21 cellular contexts compared by ENCODE assay signal in genomic region chrX:44291468-44292116, GRCh38. TPM values are rescaled to one million over a fixed set of nuclear protein-coding genes. Genes with fewer than 3 reads are reported as not detected.
A peak's percentile ranks its signal among the peaks of the same experiment; 100 is the strongest.
DNase-seq lines count a peak whose midpoint lies in the region; ATAC-seq and TF ChIP-seq lines count a peak whose summit lies in the region.
"Had no signal": no experiment of that assay in that cellular context is flagged by ENCODE, and none has a peak within 500 bp of the region (broad histone marks: within the 10 kb centered on the region; RNA-seq: fewer than 3 reads in every experiment).

No MANE protein-coding gene starts in this region.

- H3K27ac Mint-ChIP-seq in Calu3 (ENCODE audit: unreplicated experiment), result no peak overlapping the region
- H3K27ac Mint-ChIP-seq: activated CD4-positive, alpha-beta T cell treated with anti-CD3 and anti-CD28 coated beads for 36 hours; activated naive CD8-positive, alpha-beta T cell treated with anti-CD3 and anti-CD28 coated beads, Interleukin-2, amount 10 ng/mL, durations not matched to agents 7 days and 5 days; CD4-positive, alpha-beta memory T cell had no signal

- no peaks in the 10 kb centered on the region for H3K4me1 Mint-ChIP-seq in Calu3 (ENCODE audit: low read depth, unreplicated experiment)
- H3K4me1 Mint-ChIP-seq: activated CD4-positive, alpha-beta T cell treated with anti-CD3 and anti-CD28 coated beads for 36 hours; activated naive CD8-positive, alpha-beta T cell treated with anti-CD3 and anti-CD28 coated beads, Interleukin-2, amount 10 ng/mL, durations not matched to agents 7 days and 5 days had no signal

- ATAC-seq in GM18861 (IDR thresholded peaks at IDR 0.05; ENCODE audit: unreplicated experiment) (peak; percentile 96), GM19467 (IDR thresholded peaks at IDR 0.05; ENCODE audit: unreplicated experiment) (peak; percentile 78), HG03196 (IDR thresholded peaks at IDR 0.05; ENCODE audit: unreplicated experiment) (peak; percentile 86)
- ATAC-seq: activated CD4-positive, alpha-beta T cell treated with anti-CD3 and anti-CD28 coated beads for 36 hours; lower lobe of right lung had no signal

- no peaks in the 10 kb centered on the region for H3K9me3 Mint-ChIP-seq in Calu3 (ENCODE audit: low read depth, unreplicated experiment)

- H3K4me3 Mint-ChIP-seq in Calu3 (ENCODE audit: low read depth, unreplicated experiment), result no peak overlapping the region
- H3K4me3 Mint-ChIP-seq: activated CD4-positive, alpha-beta T cell treated with anti-CD3 and anti-CD28 coated beads for 36 hours; activated naive CD8-positive, alpha-beta T cell treated with anti-CD3 and anti-CD28 coated beads, Interleukin-2, amount 10 ng/mL, durations not matched to agents 7 days and 5 days; CD4-positive, alpha-beta memory T cell had no signal

- no peaks in the 10 kb centered on the region for H3K27me3 Mint-ChIP-seq in Calu3 (ENCODE audit: unreplicated experiment)
- H3K27me3 Mint-ChIP-seq: activated CD4-positive, alpha-beta T cell treated with anti-CD3 and anti-CD28 coated beads for 36 hours; activated naive CD8-positive, alpha-beta T cell treated with anti-CD3 and anti-CD28 coated beads, Interleukin-2, amount 10 ng/mL, durations not matched to agents 7 days and 5 days; CD4-positive, alpha-beta memory T cell had no signal

- CTCF ChIA-PET in Calu3 (lab: Charles Lee), result no interaction called here

- intact Hi-C loops in Calu3 (cut with micrococcal nuclease; ENCODE audit: unreplicated experiment), result no loop called here

- TF ChIP-seq CTCF in epithelial cell of proximal tubule (conservative IDR thresholded peaks at IDR 0.05; ENCODE audit: low read depth, low read length), result no peak
- no peak for TF ChIP-seq CTCF in Calu3 (IDR thresholded peaks at IDR 0.05; ENCODE audit: unreplicated experiment)

- no peak overlapping the region for H3K4me3 ChIP-seq in epithelial cell of proximal tubule (ENCODE audit: low read depth, low read length)
- H3K4me3 ChIP-seq: GM23248, lower lobe of right lung, suprapubic skin, vagina had no signal

- H3K36me3 Mint-ChIP-seq in Calu3 (ENCODE audit: insufficient read depth, unreplicated experiment), result peaks cover 5% of the 10 kb centered on the region
- H3K36me3 Mint-ChIP-seq: activated naive CD8-positive, alpha-beta T cell treated with anti-CD3 and anti-CD28 coated beads, Interleukin-2, amount 10 ng/mL, durations not matched to agents 7 days and 5 days had no signal

- DNase-seq in epithelial cell of proximal tubule (ENCODE audit: low read depth) (peak; percentile 13), Calu3 (no peak), NCI-H510A treated with DMSO at 0.1 percent for 48 hours (lab: John Stamatoyannopoulos, UW) (no peak), T1000 (lab: John Stamatoyannopoulos, UW) (no peak), CD1c-positive myeloid dendritic cell (ENCODE audit: extremely low spot score) (no peak)
- DNase-seq: activated CD4-positive, alpha-beta T cell treated with anti-CD3 and anti-CD28 coated beads for 36 hours; activated naive CD8-positive, alpha-beta T cell treated with anti-CD3 and anti-CD28 coated beads, Interleukin-2, amount 10 ng/mL, durations not matched to agents 7 days and 5 days; brain microvascular endothelial cell; CD4-positive, alpha-beta memory T cell; GM23248; lower lobe of right lung; NCI-H1105 treated with DMSO at 0.1 percent for 48 hours; NCI-H2081 treated with DMSO at 0.1 percent for 48 hours; NCI-H526; SW 1271 had no signal

- no TSS peak for BruUV-seq in Calu3 (replicated peaks; lab: Mats Ljungman, UMichigan)

RNA-seq across cellular contexts. Expression of gene EFHC2, which starts 51.9 kb away (rescaled TPM):
- total RNA-seq in epithelial cell of proximal tubule, result 0.81 TPM in 1 of 2 replicates, not detected in the other
- 0.95 and 1.7 TPM in 2 replicates for total RNA-seq in Calu3 (2022)
- total RNA-seq: GM23248, HT-29 had no signal
